ENCODE assay signal across 1 cellular context in genomic region chr10:49837096-49837495, GRCh38.
TF ChIP-seq lines count a peak whose summit lies in the region.

No MANE protein-coding gene starts in this region.

TF ChIP-seq in HepG2, 621 proteins besides CTCF, POLR2A, EP300 and RAD21 (continued from another document and continues in another):
- TF ChIP-seq PRDM10 (CRISPR knock-in tag; IDR thresholded peaks at IDR 0.05; ENCODE audit: low read depth) = no peak
- TF ChIP-seq THAP11 (CRISPR knock-in tag; IDR thresholded peaks at IDR 0.05) = 0 out of 2 replicates have a peak, but pooled peaks have one; percentile 14
- peak; percentile 65; the same call in 1 of the 2 replicates for TF ChIP-seq ZNF644 (CRISPR knock-in tag; IDR thresholded peaks at IDR 0.05; ENCODE audit: low read depth)
- TF ChIP-seq PPARG (CRISPR knock-in tag; conservative IDR thresholded peaks at IDR 0.05) = no peak
- no peak for TF ChIP-seq ZNF512B (CRISPR knock-in tag; IDR thresholded peaks at IDR 0.05; ENCODE audit: borderline replicate concordance)
- peak; percentile 84 for TF ChIP-seq HNF1A (IDR thresholded peaks at IDR 0.05; ENCODE audit: low read depth)
- TF ChIP-seq HNF1A (CRISPR knock-in tag; IDR thresholded peaks at IDR 0.05; ENCODE audit: borderline replicate concordance) = peak; percentile 87; the same call in 1 of the 2 replicates
- peak; percentile 18; the same call in 1 of the 3 replicates for TF ChIP-seq MXI1 (IDR thresholded peaks at IDR 0.05; ENCODE audit: borderline replicate concordance, low read depth, low read length)
- peak; percentile 27; the same call in 1 of the 2 replicates for TF ChIP-seq FOSL1 (CRISPR knock-in tag; IDR thresholded peaks at IDR 0.05; ENCODE audit: borderline replicate concordance)
- TF ChIP-seq KAT2B (IDR thresholded peaks at IDR 0.05; ENCODE audit: borderline replicate concordance, low read depth, low read length) = no peak
- TF ChIP-seq FOXP4 (CRISPR knock-in tag; IDR thresholded peaks at IDR 0.05) = no peak
- 0 out of 2 replicates have a peak, but pooled peaks have one; percentile 36 for TF ChIP-seq PATZ1 (CRISPR knock-in tag; IDR thresholded peaks at IDR 0.05)
- TF ChIP-seq NR2F1 (CRISPR knock-in tag; IDR thresholded peaks at IDR 0.05) = peak in 1 of 2 experiments; percentile 63; a peak in 2 of 4 replicates
- no peak for TF ChIP-seq GFI1 (CRISPR knock-in tag; IDR thresholded peaks at IDR 0.05; ENCODE audit: borderline replicate concordance)
- TF ChIP-seq ZNF18 (CRISPR knock-in tag; IDR thresholded peaks at IDR 0.05; ENCODE audit: insufficient replicate concordance) = no peak
- peak; percentile 66 for TF ChIP-seq ASH2L (IDR thresholded peaks at IDR 0.05; ENCODE audit: insufficient read length, low read depth, low read length)
- TF ChIP-seq ZNF609 (CRISPR knock-in tag; IDR thresholded peaks at IDR 0.05; ENCODE audit: borderline replicate concordance) = 0 out of 2 replicates have a peak, but pooled peaks have one; percentile 20
- TF ChIP-seq ZBTB39 (CRISPR knock-in tag; IDR thresholded peaks at IDR 0.05) = no peak
- TF ChIP-seq ZNF614 (CRISPR knock-in tag; IDR thresholded peaks at IDR 0.05; ENCODE audit: borderline replicate concordance) = 0 out of 2 replicates have a peak, but pooled peaks have one; percentile 22
- TF ChIP-seq HNF1B (CRISPR knock-in tag; IDR thresholded peaks at IDR 0.05) = peak; percentile 84
- TF ChIP-seq FOXA1 (IDR thresholded peaks at IDR 0.05) = no peak
- no peak for TF ChIP-seq FOXA1 (CRISPR knock-in tag; IDR thresholded peaks at IDR 0.05)
- TF ChIP-seq CEBPB (IDR thresholded peaks at IDR 0.05; ENCODE audit: borderline replicate concordance, low read depth, low read length) = peak; percentile 43; the same call in 1 of the 2 replicates
